In the genomic region with DNA sequence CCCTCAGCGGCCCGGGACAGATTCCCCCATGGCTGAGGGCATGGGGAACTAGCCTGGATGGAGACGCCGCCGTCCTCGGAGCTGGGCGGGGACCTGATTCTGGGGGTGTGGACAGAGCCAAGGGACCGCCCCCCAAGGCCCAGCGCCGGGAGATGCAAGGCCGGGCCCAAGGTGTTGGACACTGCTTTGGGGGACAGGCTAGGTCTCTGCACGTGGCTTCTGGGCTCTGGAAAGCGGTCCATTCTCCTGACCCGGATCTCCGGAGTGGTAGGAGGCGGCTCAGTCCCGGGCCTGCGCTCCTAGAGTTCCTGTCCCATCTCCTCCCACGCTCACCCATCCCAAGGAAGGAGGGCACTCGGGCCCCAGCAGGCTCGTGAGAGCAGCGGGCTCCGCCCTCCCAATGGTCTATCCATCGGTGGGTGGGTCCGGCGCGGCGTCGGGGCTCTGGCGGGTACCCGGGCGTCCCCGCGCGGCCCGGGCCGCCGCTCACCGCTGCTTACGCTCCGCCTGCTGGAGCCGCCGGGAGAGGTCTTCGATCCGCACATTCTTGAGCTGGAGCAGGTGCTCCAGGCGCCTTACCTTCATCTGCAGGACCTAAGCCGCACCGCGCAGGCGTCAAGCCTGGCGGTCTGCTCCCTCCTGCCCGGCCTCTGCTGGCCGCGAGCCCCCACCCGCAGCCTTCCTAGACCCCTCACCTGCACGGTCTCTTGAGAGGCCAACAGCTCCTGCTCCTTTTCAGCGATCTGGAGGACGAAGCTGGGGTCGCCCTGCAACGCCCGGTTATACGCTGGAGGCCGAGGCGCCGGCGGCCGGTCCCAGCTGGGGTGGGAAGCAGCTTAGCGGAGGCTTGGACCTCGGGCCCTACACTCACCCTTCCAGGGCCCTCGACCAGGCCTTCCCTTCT, we compare ENCODE assay signal across 8 cellular contexts. TPM values are rescaled to one million over a fixed set of nuclear protein-coding genes. Genes with fewer than 3 reads are reported as not detected.
DNase-seq lines count a peak whose midpoint lies in the region; ATAC-seq and TF ChIP-seq lines count a peak whose summit lies in the region.

No MANE protein-coding gene starts in this region.

- no peak for TF ChIP-seq POLR2A in breast epithelium (IDR thresholded peaks at IDR 0.05)

- peak; percentile 76 for ATAC-seq in activated CD4-positive, alpha-beta T cell treated with anti-CD3 and anti-CD28 coated beads for 36 hours
- ATAC-seq in HG02840 (IDR thresholded peaks at IDR 0.05; ENCODE audit: low FRiP score, unreplicated experiment) (no peak), GM18519 (IDR thresholded peaks at IDR 0.05; ENCODE audit: low FRiP score, unreplicated experiment) (no peak)

- H3K27ac Mint-ChIP-seq in activated CD4-positive, alpha-beta T cell treated with anti-CD3 and anti-CD28 coated beads for 36 hours: no peak overlapping the region

- intact Hi-C loops in activated CD4-positive, alpha-beta T cell treated with anti-CD3 and anti-CD28 coated beads for 36 hours (cut with DNase I, micrococcal nuclease): no loop called here
- intact Hi-C loops in breast epithelium (cut with DNase I; ENCODE audit: low total_unique reads): no loop called here

- DNase-seq in activated CD4-positive, alpha-beta T cell treated with anti-CD3 and anti-CD28 coated beads for 36 hours: peak; percentile 66
- DNase-seq in activated CD4-positive, alpha-beta T cell treated with anti-CD3 and anti-CD28 coated beads for 1 hour: no peak
- peak; percentile 63 for DNase-seq in RWPE1 (ENCODE audit: low spot score)
- DNase-seq in breast epithelium (ENCODE audit: low spot score in 2 of 2): peak in 1 of 2 donors; percentile 55
- DNase-seq in islet precursor cell: peak; percentile 82
- DNase-seq in stimulated activated CD4-positive, alpha-beta T cell treated with anti-CD3 and anti-CD28 coated beads, Interleukin-15, amount 100 ng/mL, for 24 hours: peak; percentile 77

- H3K36me3 Mint-ChIP-seq in activated CD4-positive, alpha-beta T cell treated with anti-CD3 and anti-CD28 coated beads for 36 hours (ENCODE audit: low read depth): no peaks in the 10 kb centered on the region

- H3K4me3 Mint-ChIP-seq in activated CD4-positive, alpha-beta T cell treated with anti-CD3 and anti-CD28 coated beads for 36 hours: peak overlapping the region; percentile 66

- H3K36me3 ChIP-seq in breast epithelium: no peaks in the 10 kb centered on the region

- H3K27ac ChIP-seq in RWPE1: peak overlapping the region; percentile 3; the same call in 1 of the 2 replicates
- H3K27ac ChIP-seq in breast epithelium: peak overlapping the region; percentile 36 to 45

- CTCF ChIA-PET in activated CD4-positive, alpha-beta T cell treated with anti-CD3 and anti-CD28 coated beads for 36 hours (lab: Charles Lee): interaction anchor here (0.7 to 6.5 kb wide), 10 partner anchors 9 to 194 kb away, joined by 3 to 47 read pairs (median 4); partner anchors contain the start of genes ADISSP and AP5S1
- CTCF ChIA-PET in RWPE1 (lab: Yijun Ruan, JAX): interaction anchor here (0.8 to 3.4 kb wide), 6 partner anchors 8 to 101 kb away, joined by 3 to 18 read pairs (median 5); partner anchors contain the start of genes AP5S1 and CENPB

- H3K4me1 Mint-ChIP-seq in activated CD4-positive, alpha-beta T cell treated with anti-CD3 and anti-CD28 coated beads for 36 hours: peaks cover 32% of the 10 kb centered on the region

- peak overlapping the region; percentile 42 to 75 (median 59) for H3K4me3 ChIP-seq in breast epithelium

- POLR2A ChIA-PET in activated CD4-positive, alpha-beta T cell treated with anti-CD3 and anti-CD28 coated beads for 36 hours (lab: Charles Lee): interaction anchor here (3.4 kb wide), 1 partner anchor 10 kb away, joined by 15 read pairs; the partner anchor contains the start of gene ADISSP
- POLR2A ChIA-PET in RWPE1 (lab: Yijun Ruan, JAX; ENCODE audit: low non-redundant PET): interaction anchor here (0.6 kb wide), 1 partner anchor 35 kb away, joined by 4 read pairs; no protein-coding TSS in a partner anchor

- H3K27me3 ChIP-seq in breast epithelium: no peaks in the 10 kb centered on the region

- H3K9me3 Mint-ChIP-seq in activated CD4-positive, alpha-beta T cell treated with anti-CD3 and anti-CD28 coated beads for 36 hours (ENCODE audit: low read depth): no peaks in the 10 kb centered on the region

- H3K9me3 ChIP-seq in breast epithelium: no peaks in the 10 kb centered on the region

- H3K27me3 Mint-ChIP-seq in activated CD4-positive, alpha-beta T cell treated with anti-CD3 and anti-CD28 coated beads for 36 hours: peaks cover 15% of the 10 kb centered on the region

- TF ChIP-seq CTCF in RWPE1 (conservative IDR thresholded peaks at IDR 0.05; ENCODE audit: low read depth) (no peak), breast epithelium (IDR thresholded peaks at IDR 0.05) (no peak)

- H3K4me1 ChIP-seq in breast epithelium: peaks cover 7 to 8% of the 10 kb centered on the region in 2 donors

RNA-seq across cellular contexts. Expression of gene SPEF1, which starts 3.3 kb away (rescaled TPM):
- total RNA-seq in activated CD4-positive, alpha-beta T cell treated with anti-CD3 and anti-CD28 coated beads for 36 hours: under 1 TPM in 1 of 2 experiments, not detected in 1; 0.14 TPM
- total RNA-seq in breast epithelium: under 1 TPM in 2 of 3 donors, not detected in 1; 0.33 to 0.88 TPM

RNA-seq across cellular contexts. Expression of gene CENPB, which starts 8.6 kb away (rescaled TPM):
- total RNA-seq in activated CD4-positive, alpha-beta T cell treated with anti-CD3 and anti-CD28 coated beads for 36 hours: 10 to 100 TPM; 46.2 to 48.3 TPM
- total RNA-seq in breast epithelium: 10 to 100 TPM; 55.5 to 69.8 (median 68.2) TPM

RNA-seq across cellular contexts. Expression of gene ADISSP, which starts 10.4 kb away (rescaled TPM):
- 10 to 100 TPM; 46.5 to 57.3 TPM for total RNA-seq in activated CD4-positive, alpha-beta T cell treated with anti-CD3 and anti-CD28 coated beads for 36 hours
- 10 to 100 TPM; 12.3 to 29.3 (median 15.7) TPM for total RNA-seq in breast epithelium

RNA-seq across cellular contexts. Expression of gene CDC25B, which starts 18.1 kb away (rescaled TPM):
- 10 to 100 TPM; 79.8 to 96.2 TPM for total RNA-seq in activated CD4-positive, alpha-beta T cell treated with anti-CD3 and anti-CD28 coated beads for 36 hours
- total RNA-seq in breast epithelium: 10 to 100 TPM; 18.1 to 25.0 (median 22.0) TPM

RNA-seq across cellular contexts. Expression of gene AP5S1, which starts 42.4 kb away (rescaled TPM):
- total RNA-seq in activated CD4-positive, alpha-beta T cell treated with anti-CD3 and anti-CD28 coated beads for 36 hours: 10 to 100 TPM in 1 of 2 experiments, 1 to 10 TPM in 1; 9.1 to 11.3 TPM
- total RNA-seq in breast epithelium: 10 to 100 TPM; 11.1 to 13.8 (median 11.8) TPM
